26 cellular contexts compared by ENCODE assay signal in genomic region chr18:77002496-77002895, GRCh38.
DNase-seq lines count a peak whose midpoint lies in the region; ATAC-seq and TF ChIP-seq lines count a peak whose summit lies in the region.
"Had no signal": no experiment of that assay in that cellular context is flagged by ENCODE, and none has a peak within 500 bp of the region (broad histone marks: within the 10 kb centered on the region; RNA-seq: fewer than 3 reads in every experiment).

No MANE protein-coding gene starts in this region.

- H3K27me3 Mint-ChIP-seq in CD8-positive, alpha-beta T cell (ENCODE audit: low read depth): no peaks in the 10 kb centered on the region
- H3K27me3 Mint-ChIP-seq: activated T-cell treated with anti-CD3 and anti-CD28 coated beads, Interleukin-2, amount 50 U/mL, for 24 hours; central memory CD8-positive, alpha-beta T cell; stimulated activated naive B cell treated with anti-CD40 and anti-IgM and Interleukin-4, amounts not matched to agents 10 μg/mL and 1 μg/mL and 100 μg/mL, for 72 hours had no signal

- intact Hi-C loops in CD8-positive, alpha-beta T cell (cut with DNase I, micrococcal nuclease): loop anchor here (5.0 kb wide), 3 partner anchors 130 to 465 kb away; partner anchors contain the start of gene MBP (in 2 of the 2)
- intact Hi-C loops in colonic mucosa (cut with DNase I): loop anchor here (5.0 kb wide), 2 partner anchors 55 to 650 kb away; no protein-coding TSS in a partner anchor

- H3K9ac ChIP-seq in OCI-LY1 (ENCODE audit: low read length) (peak overlapping the region; percentile 10; the same call in 1 of the 2 replicates), colonic mucosa (ENCODE audit: low read depth in 2 of 2, low read length in 2 of 2) (no peak overlapping the region)

- POLR2A ChIA-PET in CD8-positive, alpha-beta T cell (lab: Charles Lee): no interaction called here

- no peak overlapping the region for H3K27ac ChIP-seq in CD8-positive, alpha-beta T cell (ENCODE audit: low read depth, low read length)
- H3K27ac ChIP-seq in OCI-LY1 (ENCODE audit: low read depth, low read length, poor library complexity, severe bottlenecking) (peak overlapping the region; percentile 81), colonic mucosa (no peak overlapping the region)
- H3K27ac ChIP-seq: 22Rv1, adrenal gland, esophagus squamous epithelium, foreskin keratinocyte, lower lobe of right lung, upper lobe of left lung, VCaP had no signal

- no peaks in the 10 kb centered on the region for H3F3A ChIP-seq in OCI-LY1 (ENCODE audit: insufficient read depth, low read length)

- no peak overlapping the region for H2AFZ ChIP-seq in OCI-LY1 (ENCODE audit: low read length)

- peak overlapping the region; percentile 21; the same call in 1 of the 2 replicates for H3K4me2 ChIP-seq in OCI-LY1 (ENCODE audit: low read length)

- H3K36me3 ChIP-seq in CD8-positive, alpha-beta T cell (ENCODE audit: insufficient read depth, low read length): no peaks in the 10 kb centered on the region
- H3K36me3 ChIP-seq in OCI-LY1 (ENCODE audit: insufficient read depth, low read length) (no peaks in the 10 kb centered on the region), colonic mucosa (no peaks in the 10 kb centered on the region)
- H3K36me3 ChIP-seq: adrenal gland, esophagus squamous epithelium, lower lobe of right lung had no signal

- no peak for TF ChIP-seq CTCF in CD8-positive, alpha-beta T cell (IDR thresholded peaks at IDR 0.05)
- no peak for TF ChIP-seq CTCF in OCI-LY1 (IDR thresholded peaks at IDR 0.05; ENCODE audit: low read length)
- no peak for TF ChIP-seq CTCF in colonic mucosa (IDR thresholded peaks at IDR 0.05)

- H3K9me3 ChIP-seq in CD8-positive, alpha-beta T cell (ENCODE audit: low read length): no peaks in the 10 kb centered on the region
- H3K9me3 ChIP-seq in OCI-LY1 (ENCODE audit: low read length) (no peaks in the 10 kb centered on the region), colonic mucosa (no peaks in the 10 kb centered on the region)
- H3K9me3 ChIP-seq: adrenal gland, esophagus squamous epithelium, lower lobe of right lung, upper lobe of left lung had no signal

- H3K27me3 ChIP-seq in CD8-positive, alpha-beta T cell (ENCODE audit: insufficient read depth, low read length): no peaks in the 10 kb centered on the region
- H3K27me3 ChIP-seq in OCI-LY1 (ENCODE audit: insufficient read depth, low read length): no peaks in the 10 kb centered on the region
- no peaks in the 10 kb centered on the region for H3K27me3 ChIP-seq in colonic mucosa
- H3K27me3 ChIP-seq: adrenal gland, esophagus squamous epithelium, foreskin keratinocyte, upper lobe of left lung had no signal

- no peaks in the 10 kb centered on the region for H3K9me3 Mint-ChIP-seq in CD8-positive, alpha-beta T cell
- H3K9me3 Mint-ChIP-seq: activated T-cell treated with anti-CD3 and anti-CD28 coated beads, Interleukin-2, amount 50 U/mL, for 24 hours; central memory CD8-positive, alpha-beta T cell; stimulated activated naive B cell treated with anti-CD40 and anti-IgM and Interleukin-4, amounts not matched to agents 10 μg/mL and 1 μg/mL and 100 μg/mL, for 72 hours had no signal

- DNase-seq in DMS79 treated with DMSO at 0.1 percent for 48 hours (lab: John Stamatoyannopoulos, UW) (peak; percentile 5), DMS79 (lab: John Stamatoyannopoulos, UW) (no peak), left kidney (ENCODE audit: low read depth, low spot score) (peak; percentile 71), colonic mucosa (no peak), germinal center (ENCODE audit: low spot score) (no peak)
- DNase-seq in CD8-positive, alpha-beta T cell: no peak
- DNase-seq in activated CD4-positive, alpha-beta T cell treated with anti-CD3 and anti-CD28 coated beads for 48 hours: no peak
- DNase-seq: activated CD4-positive, alpha-beta T cell treated with anti-CD3 and anti-CD28 coated beads for 4 hours; activated naive CD4-positive, alpha-beta T cell treated with Interleukin-2 at 50 U/mL for 16 hours; activated T-cell treated with anti-CD3 and anti-CD28 coated beads, Interleukin-2, amount 50 U/mL, for 24 hours; adrenal gland; C1 segment of cervical spinal cord; esophagus squamous epithelium; foreskin keratinocyte; lower lobe of right lung; NCI-H1092; NCI-H1694; SIG-M5; stimulated activated naive B cell treated with anti-CD40 and anti-IgM and Interleukin-4, amounts not matched to agents 10 μg/mL and 1 μg/mL and 100 μg/mL, for 72 hours; substantia nigra; upper lobe of left lung had no signal

- H3K36me3 Mint-ChIP-seq in CD8-positive, alpha-beta T cell: peaks cover 4% of the 10 kb centered on the region

- H3K4me3 Mint-ChIP-seq in CD8-positive, alpha-beta T cell: no peak overlapping the region
- H3K4me3 Mint-ChIP-seq: activated T-cell treated with anti-CD3 and anti-CD28 coated beads, Interleukin-2, amount 50 U/mL, for 24 hours; central memory CD8-positive, alpha-beta T cell; stimulated activated naive B cell treated with anti-CD40 and anti-IgM and Interleukin-4, amounts not matched to agents 10 μg/mL and 1 μg/mL and 100 μg/mL, for 72 hours had no signal

- CTCF ChIA-PET in CD8-positive, alpha-beta T cell (lab: Charles Lee): interaction anchor here (2.7 to 9.7 kb wide), 4 partner anchors 11 to 209 kb away, joined by 9 to 74 read pairs (median 30); no protein-coding TSS in a partner anchor

- no peaks in the 10 kb centered on the region for H3K79me2 ChIP-seq in OCI-LY1 (ENCODE audit: insufficient read depth, low read length)

- H3K9me2 ChIP-seq in OCI-LY1 (ENCODE audit: low read depth, low read length): no peaks in the 10 kb centered on the region

- no peak overlapping the region for H3K4me3 ChIP-seq in CD8-positive, alpha-beta T cell (ENCODE audit: low read depth, low read length)
- H3K4me3 ChIP-seq in OCI-LY1 (ENCODE audit: low read depth, low read length, poor library complexity, severe bottlenecking): no peak overlapping the region
- no peak overlapping the region for H3K4me3 ChIP-seq in colonic mucosa
- H3K4me3 ChIP-seq: adrenal gland, esophagus squamous epithelium, K562, lower lobe of right lung, upper lobe of left lung had no signal

- peak overlapping the region; percentile 20 for H3K27ac Mint-ChIP-seq in CD8-positive, alpha-beta T cell
- H3K27ac Mint-ChIP-seq: activated T-cell treated with anti-CD3 and anti-CD28 coated beads, Interleukin-2, amount 50 U/mL, for 24 hours; stimulated activated naive B cell treated with anti-CD40 and anti-IgM and Interleukin-4, amounts not matched to agents 10 μg/mL and 1 μg/mL and 100 μg/mL, for 72 hours had no signal

- no peak for ATAC-seq in CD8-positive, alpha-beta T cell
- ATAC-seq: foreskin keratinocyte; K562; lower lobe of right lung; stimulated activated naive B cell treated with anti-CD40 and anti-IgM and Interleukin-4, amounts not matched to agents 10 μg/mL and 1 μg/mL and 100 μg/mL, for 72 hours had no signal

- H3K4me1 ChIP-seq in CD8-positive, alpha-beta T cell (ENCODE audit: insufficient read depth, low read length): peaks cover 22% of the 10 kb centered on the region
- H3K4me1 ChIP-seq in OCI-LY1 (ENCODE audit: insufficient read depth, low read length, severe bottlenecking) (peaks cover 72% of the 10 kb centered on the region), colonic mucosa (no peaks in the 10 kb centered on the region)
- H3K4me1 ChIP-seq: foreskin keratinocyte had no signal

- peaks cover 32% of the 10 kb centered on the region for H3K4me1 Mint-ChIP-seq in CD8-positive, alpha-beta T cell (ENCODE audit: low read depth)

- no peaks in the 10 kb centered on the region for H4K20me1 ChIP-seq in OCI-LY1 (ENCODE audit: insufficient read depth, low read length)

Comparison
In these comparisons a context has a peak if more than half of its experiments do, and no peak if none do; other contexts are left out.
1. DNase-seq: peak in DMS79 treated with DMSO at 0.1 percent for 48 hours (single experiment) and left kidney (single experiment); none in DMS79 (single experiment), CD8-positive, alpha-beta T cell (0 of 7), colonic mucosa (single experiment), activated CD4-positive, alpha-beta T cell treated with anti-CD3 and anti-CD28 coated beads for 48 hours (single experiment) and germinal center (single experiment).